Comparison of ENCODE assay signal across 32 cellular contexts in genomic region chr9:135410421-135410820, GRCh38.
"Had no signal": no experiment of that assay in that cellular context is flagged by ENCODE, and none has a peak within 500 bp of the region (broad histone marks: within the 10 kb centered on the region; RNA-seq: fewer than 3 reads in every experiment).

No MANE protein-coding gene starts in this region.

- H3K4me1 Mint-ChIP-seq: activated naive CD8-positive, alpha-beta T cell treated with anti-CD3 and anti-CD28 coated beads, Interleukin-2, amount 10 ng/mL, durations not matched to agents 7 days and 5 days; activated T-helper 17 cell treated with anti-CD3 and anti-CD28 coated beads, Interleukin-2, amount 50 U/mL, for 72 hours; brain; central memory CD8-positive, alpha-beta T cell; endodermal cell had no signal

- H3K27ac ChIP-seq: ascending aorta, breast epithelium, cardiac muscle cell, gastrocnemius medialis, heart left ventricle, WERI-Rb-1 had no signal

- H3K4me3 Mint-ChIP-seq: activated B cell treated with CpG ODN at 0.5 μM for 24 hours; activated CD8-positive, alpha-beta T cell treated with anti-CD3 and anti-CD28 coated beads for 36 hours; activated naive CD8-positive, alpha-beta T cell treated with anti-CD3 and anti-CD28 coated beads, Interleukin-2, amount 10 ng/mL, durations not matched to agents 7 days and 5 days; activated T-cell treated with anti-CD3 and anti-CD28 coated beads, Interleukin-2, amount 50 U/mL, for 4 hours; activated T-helper 17 cell treated with anti-CD3 and anti-CD28 coated beads, Interleukin-2, amount 50 U/mL, for 72 hours; brain; central memory CD8-positive, alpha-beta T cell; endodermal cell; T-helper 17 cell; T-helper 2 cell treated with Interferon-gamma antibody and Interleukin-4, amounts not matched to agents 5 μg/mL and 100 μg/mL, for 36 hours had no signal

- H3K4me1 ChIP-seq: ascending aorta, breast epithelium, gastrocnemius medialis had no signal

- H3K27me3 ChIP-seq: ascending aorta, cardiac muscle cell had no signal

- H3K9me3 Mint-ChIP-seq: activated B cell treated with CpG ODN at 0.5 μM for 24 hours; activated CD8-positive, alpha-beta T cell treated with anti-CD3 and anti-CD28 coated beads for 36 hours; activated naive CD4-positive, alpha-beta T cell treated with anti-CD3 and anti-CD28 coated beads, Interleukin-2, amount 50 U/mL, for 72 hours; activated naive CD8-positive, alpha-beta T cell treated with anti-CD3 and anti-CD28 coated beads, Interleukin-2, amount 10 ng/mL, durations not matched to agents 7 days and 5 days; activated T-cell treated with anti-CD3 and anti-CD28 coated beads, Interleukin-2, amount 50 U/mL, for 4 hours; activated T-helper 17 cell treated with anti-CD3 and anti-CD28 coated beads, Interleukin-2, amount 50 U/mL, for 72 hours; central memory CD8-positive, alpha-beta T cell; endodermal cell; T-helper 2 cell treated with Interferon-gamma antibody and Interleukin-4, amounts not matched to agents 5 μg/mL and 100 μg/mL, for 36 hours had no signal

- ATAC-seq: activated CD4-positive, CD25-positive, alpha-beta regulatory T cell treated with anti-CD3 and anti-CD28 coated beads, Interleukin-2, amount 50 U/mL, for 24 hours; activated CD8-positive, alpha-beta T cell treated with anti-CD3 and anti-CD28 coated beads for 36 hours; activated naive CD4-positive, alpha-beta T cell treated with anti-CD3 and anti-CD28 coated beads, Interleukin-2, amount 50 U/mL, for 72 hours; activated T-cell treated with anti-CD3 and anti-CD28 coated beads, Interleukin-2, amount 50 U/mL, for 4 hours; activated T-helper 17 cell treated with anti-CD3 and anti-CD28 coated beads, Interleukin-2, amount 50 U/mL, for 72 hours; gastrocnemius medialis; heart left ventricle; T-helper 17 cell had no signal

- FAIRE-seq: colon had no signal

- H3K27ac Mint-ChIP-seq: activated B cell treated with CpG ODN at 0.5 μM for 24 hours; activated CD8-positive, alpha-beta T cell treated with anti-CD3 and anti-CD28 coated beads for 36 hours; activated naive CD4-positive, alpha-beta T cell treated with anti-CD3 and anti-CD28 coated beads, Interleukin-2, amount 50 U/mL, for 72 hours; activated naive CD8-positive, alpha-beta T cell treated with anti-CD3 and anti-CD28 coated beads, Interleukin-2, amount 10 ng/mL, durations not matched to agents 7 days and 5 days; activated T-helper 17 cell treated with anti-CD3 and anti-CD28 coated beads, Interleukin-2, amount 50 U/mL, for 72 hours; brain; endodermal cell; T-helper 17 cell; T-helper 2 cell treated with Interferon-gamma antibody and Interleukin-4, amounts not matched to agents 5 μg/mL and 100 μg/mL, for 36 hours had no signal

- H3K36me3 ChIP-seq: ascending aorta, breast epithelium, cardiac muscle cell, gastrocnemius medialis, heart left ventricle, WERI-Rb-1 had no signal

- H3K36me3 Mint-ChIP-seq: activated naive CD4-positive, alpha-beta T cell treated with anti-CD3 and anti-CD28 coated beads, Interleukin-2, amount 50 U/mL, for 72 hours; activated naive CD8-positive, alpha-beta T cell treated with anti-CD3 and anti-CD28 coated beads, Interleukin-2, amount 10 ng/mL, durations not matched to agents 7 days and 5 days; brain had no signal

- H3K27me3 Mint-ChIP-seq: activated naive CD8-positive, alpha-beta T cell treated with anti-CD3 and anti-CD28 coated beads, Interleukin-2, amount 10 ng/mL, durations not matched to agents 7 days and 5 days had no signal

- DNase-seq: activated B cell treated with CpG ODN at 0.5 μM for 24 hours; activated CD4-positive, alpha-beta T cell treated with anti-CD3 and anti-CD28 coated beads for 48 hours; activated CD4-positive, alpha-beta T cell treated with anti-CD3 and anti-CD28 coated beads, Interleukin-2, amount 50 U/mL, for 1 hour; activated CD4-positive, alpha-beta T cell treated with anti-CD3 and anti-CD28 coated beads, Interleukin-2, amount 50 U/mL, for 48 hours; activated CD8-positive, alpha-beta memory T cell treated with anti-CD3 and anti-CD28 coated beads for 24 hours; activated CD8-positive, alpha-beta T cell treated with anti-CD3 and anti-CD28 coated beads for 36 hours; activated effector memory CD4-positive, alpha-beta T cell treated with Interleukin-2 at 50 U/mL for 16 hours; activated gamma-delta T cell treated with Interleukin-2 at 50 U/mL for 16 hours; activated naive CD4-positive, alpha-beta T cell treated with Interleukin-2 at 50 U/mL for 16 hours; activated naive CD8-positive, alpha-beta T cell treated with anti-CD3 and anti-CD28 coated beads, Interleukin-2, amount 10 ng/mL, durations not matched to agents 7 days and 5 days; activated T-cell treated with anti-CD3 and anti-CD28 coated beads, Interleukin-2, amount 50 U/mL, for 4 hours; cortex of kidney; effector memory CD4-positive, alpha-beta T cell; foreskin fibroblast; gastrocnemius medialis; glutamatergic neuron; T-helper 1 cell; T-helper 17 cell; T1000; WERI-Rb-1 had no signal

- H3K4me3 ChIP-seq: ascending aorta, breast epithelium, cardiac muscle cell, gastrocnemius medialis, heart left ventricle had no signal

- H3K9me3 ChIP-seq: ascending aorta, breast epithelium, gastrocnemius medialis had no signal
